ENCODE assay signal across 17 cellular contexts in genomic region chr6:35160642-35161041, GRCh38. TPM values are rescaled to one million over a fixed set of nuclear protein-coding genes. Genes with fewer than 3 reads are reported as not detected.
DNase-seq lines count a peak whose midpoint lies in the region; ATAC-seq, FAIRE-seq and TF ChIP-seq lines count a peak whose summit lies in the region.
"Had no signal": no experiment of that assay in that cellular context is flagged by ENCODE, and none has a peak within 500 bp of the region (broad histone marks: within the 10 kb centered on the region; RNA-seq: fewer than 3 reads in every experiment).

No MANE protein-coding gene starts in this region.

- no peak overlapping the region for H2BK12ac ChIP-seq in neuronal stem cell (ENCODE audit: low read length)

- no peak overlapping the region for H2BK15ac ChIP-seq in neuronal stem cell (ENCODE audit: low read length)

- CTCF ChIA-PET in HEK293 (lab: Yijun Ruan, JAX) (interaction anchor here (0.5 to 4.5 kb wide), 8 partner anchors 11 to 80 kb away, joined by 3 to 25 read pairs (median 4); partner anchors contain the start of gene TCP11), K562 (lab: Yijun Ruan, JAX; ENCODE audit: low intra/inter-chr PET ratio) (no interaction called here)
- CTCF ChIA-PET in naive thymus-derived CD4-positive, alpha-beta T cell (lab: Charles Lee): no interaction called here

- H3K36me3 Mint-ChIP-seq in naive thymus-derived CD4-positive, alpha-beta T cell: peaks cover 0 to 7% (median 3%) of the 10 kb centered on the region in 5 donors

- no peak overlapping the region for H3K4me3 ChIP-seq in HEK293 (ENCODE audit: low read depth, low read length)
- no peak overlapping the region for H3K4me3 ChIP-seq in K562
- H3K4me3 ChIP-seq in neuronal stem cell (ENCODE audit: low read length in 2 of 2): no peak overlapping the region
- no peak overlapping the region for H3K4me3 ChIP-seq in naive thymus-derived CD4-positive, alpha-beta T cell (ENCODE audit: low read length)
- H3K4me3 ChIP-seq: HAP-1, PC-9 had no signal

- no peaks in the 10 kb centered on the region for H3K79me2 ChIP-seq in K562 (ENCODE audit: control insufficient read depth, insufficient read depth, low read length)

- H3K4me2 ChIP-seq in K562 (ENCODE audit: insufficient read depth, low read length) (no peak overlapping the region), neuronal stem cell (ENCODE audit: insufficient read depth, low read length, poor library complexity, severe bottlenecking) (no peak overlapping the region)
- H3K4me2 ChIP-seq: PC-9 had no signal

- no peaks in the 10 kb centered on the region; the same call in 1 of the 2 replicates for H3K4me1 ChIP-seq in HEK293 (ENCODE audit: control insufficient read depth, insufficient read depth, low read length)
- no peaks in the 10 kb centered on the region for H3K4me1 ChIP-seq in K562 (replicated peaks in 1 of 2; ENCODE audit: control insufficient read depth in 2 of 2, insufficient read depth in 2 of 2, low read length in 2 of 2)
- peaks cover 0 to 2% of the 10 kb centered on the region in 2 donors for H3K4me1 ChIP-seq in neuronal stem cell (ENCODE audit: control insufficient read depth in 2 of 2, insufficient read depth in 1 of 2, low read depth in 1 of 2, low read length in 2 of 2)
- no peaks in the 10 kb centered on the region for H3K4me1 ChIP-seq in naive thymus-derived CD4-positive, alpha-beta T cell (ENCODE audit: control insufficient read depth in 2 of 2, insufficient read depth in 2 of 2, low read length in 2 of 2)

- no peaks in the 10 kb centered on the region for H3K9me1 ChIP-seq in K562 (ENCODE audit: control insufficient read depth, insufficient read depth, low read length)

- H3K4me1 Mint-ChIP-seq in naive thymus-derived CD4-positive, alpha-beta T cell: peaks cover 0 to 3% (median 0%) of the 10 kb centered on the region in 7 donors
- H3K4me1 Mint-ChIP-seq: CD8-positive, alpha-beta memory T cell; T-helper 17 cell had no signal

- WGBS in K562 (ENCODE audit: insufficient coverage, low coverage, missing lambda C conversion rate): 0% methylated on average over 5 of the region's 5 CpGs
- no CpG with 5 or more reads among the region's 5 CpGs for WGBS in neuronal stem cell (ENCODE audit: extremely low coverage in 2 of 2, insufficient read length in 2 of 2, insufficient replicate concordance in 1 of 2), 2 donors

- H3K14ac ChIP-seq in neuronal stem cell (ENCODE audit: low read length): peak overlapping the region; percentile 39

- H3K36me3 ChIP-seq in HEK293 (ENCODE audit: control insufficient read depth in 2 of 2, insufficient read depth in 1 of 2, low read length in 2 of 2) (no peaks in the 10 kb centered on the region), K562 (ENCODE audit: control insufficient read depth, insufficient read depth, low read length) (no peaks in the 10 kb centered on the region), neuronal stem cell (replicated peaks in 1 of 2; ENCODE audit: control insufficient read depth in 2 of 2, insufficient read depth in 2 of 2, low read length in 2 of 2) (no peaks in the 10 kb centered on the region)
- no peaks in the 10 kb centered on the region for H3K36me3 ChIP-seq in naive thymus-derived CD4-positive, alpha-beta T cell (ENCODE audit: control insufficient read depth in 2 of 3, insufficient read depth in 3 of 3, low read length in 3 of 3)
- H3K36me3 ChIP-seq: HAP-1 had no signal

- TF ChIP-seq CTCF in HEK293 (tag by site-specific recombination; IDR thresholded peaks at IDR 0.05) (no peak), K562 (IDR thresholded peaks at IDR 0.05 in 2 of 3, conservative IDR thresholded peaks at IDR 0.05 in 1 of 3; ENCODE audit: insufficient read depth in 2 of 3, low read depth in 1 of 3, low read length in 3 of 3) (no peak)

- no peaks in the 10 kb centered on the region for H4K20me1 ChIP-seq in K562 (replicated peaks; ENCODE audit: control insufficient read depth, insufficient read depth, low read length)

- H4K8ac ChIP-seq in neuronal stem cell (ENCODE audit: low read depth, low read length): no peak overlapping the region

- H3K4ac ChIP-seq in neuronal stem cell (ENCODE audit: low read length): no peak overlapping the region

- no peak overlapping the region for H3K4me3 Mint-ChIP-seq in naive thymus-derived CD4-positive, alpha-beta T cell
- H3K4me3 Mint-ChIP-seq: CD8-positive, alpha-beta memory T cell; T-helper 17 cell had no signal

- in situ Hi-C loops in K562 (cut with MboI): no loop called here

- POLR2A ChIA-PET in HEK293 (lab: Yijun Ruan, JAX): interaction anchor here (1.3 kb wide), 1 partner anchor 99 kb away, joined by 4 read pairs; the partner anchor contains the start of gene ZNF76
- POLR2A ChIA-PET in K562 (lab: Yijun Ruan, JAX): interaction anchor here (0.6 to 1.7 kb wide), 4 partner anchors 11 to 101 kb away, joined by 3 to 7 read pairs (median 4); no protein-coding TSS in a partner anchor
- POLR2A ChIA-PET in naive thymus-derived CD4-positive, alpha-beta T cell (lab: Charles Lee): no interaction called here

- DNase-seq in NCI-H69 (lab: John Stamatoyannopoulos, UW) (peak; percentile 95), K562 (ENCODE audit: extremely low read depth in 1 of 4, low spot score in 3 of 4) (no peak), neuronal stem cell (ENCODE audit: low spot score) (no peak)
- DNase-seq in naive thymus-derived CD4-positive, alpha-beta T cell: no peak
- DNase-seq: CD8-positive, alpha-beta memory T cell; DMS153; EL; NCI-H187 treated with DMSO at 0.1 percent for 48 hours; PC-9; T-helper 17 cell had no signal

- H3K27me3 ChIP-seq in K562 (ENCODE audit: control insufficient read depth in 2 of 2, insufficient read depth in 2 of 2, low read length in 2 of 2) (peaks cover 27 to 43% of the 10 kb centered on the region in 2 experiments), neuronal stem cell (ENCODE audit: control insufficient read depth in 3 of 3, insufficient read depth in 3 of 3, low read depth in 1 of 3, low read length in 3 of 3) (no peaks in the 10 kb centered on the region)
- peaks cover 0 to 3% of the 10 kb centered on the region in 2 donors for H3K27me3 ChIP-seq in naive thymus-derived CD4-positive, alpha-beta T cell (ENCODE audit: control insufficient read depth in 2 of 2, insufficient read depth in 2 of 2, low read length in 2 of 2)

- H3K9ac ChIP-seq in K562 (ENCODE audit: insufficient read depth in 1 of 2, low read depth in 2 of 2, low read length in 2 of 2): no peak overlapping the region; a peak in 1 of 4 replicates
- no peak overlapping the region for H3K9ac ChIP-seq in neuronal stem cell (ENCODE audit: low read depth, low read length, poor library complexity)

- no peak for ATAC-seq in K562
- no peak for ATAC-seq in GM21529 (IDR thresholded peaks at IDR 0.05; ENCODE audit: unreplicated experiment)
- no peak for ATAC-seq in GM19455 (IDR thresholded peaks at IDR 0.05; ENCODE audit: unreplicated experiment)
- no peak for ATAC-seq in naive thymus-derived CD4-positive, alpha-beta T cell
- ATAC-seq: Right ventricle myocardium inferior, T-helper 17 cell had no signal

- no peak overlapping the region for H3K18ac ChIP-seq in neuronal stem cell (ENCODE audit: low read length)

- intact Hi-C loops in K562 (cut with micrococcal nuclease): no loop called here
- intact Hi-C loops in naive thymus-derived CD4-positive, alpha-beta T cell (cut with micrococcal nuclease): no loop called here

- no peak overlapping the region for H2BK120ac ChIP-seq in neuronal stem cell (ENCODE audit: low read depth, low read length)

- H2AK5ac ChIP-seq in neuronal stem cell (ENCODE audit: low read depth, low read length): no peak overlapping the region

- no peak for TF ChIP-seq RAD21 in K562 (CRISPR knock-in tag; conservative IDR thresholded peaks at IDR 0.05 in 1 of 2, IDR thresholded peaks at IDR 0.05 in 1 of 2)

- H2AFZ ChIP-seq in K562 (ENCODE audit: low read depth, low read length) (no peak overlapping the region), neuronal stem cell (ENCODE audit: low read length) (peak overlapping the region; percentile 53)
- H2AFZ ChIP-seq: PC-9 had no signal

- TF ChIP-seq EP300 in K562 (IDR thresholded peaks at IDR 0.05; ENCODE audit: low read length): no peak

- no peaks in the 10 kb centered on the region for H3K79me1 ChIP-seq in neuronal stem cell (ENCODE audit: low read depth, low read length)

- no peak for FAIRE-seq in K562 (lab: Jason Lieb, UNC)

- no peak overlapping the region for H2BK5ac ChIP-seq in neuronal stem cell (ENCODE audit: low read length)

- H3K27ac ChIP-seq in HEK293 (ENCODE audit: extremely low read depth, low read depth, low read length) (no peak overlapping the region), K562 (ENCODE audit: extremely low read depth, low read depth, low read length) (no peak overlapping the region), neuronal stem cell (replicated peaks; ENCODE audit: low read length) (no peak overlapping the region)
- H3K27ac ChIP-seq in naive thymus-derived CD4-positive, alpha-beta T cell (ENCODE audit: low read depth, low read length): no peak overlapping the region
- H3K27ac ChIP-seq: PC-9 had no signal

- peak overlapping the region in 1 of 9 donors; percentile 13 for H3K27ac Mint-ChIP-seq in naive thymus-derived CD4-positive, alpha-beta T cell
- H3K27ac Mint-ChIP-seq: CD8-positive, alpha-beta memory T cell; T-helper 17 cell had no signal

- H3K27me3 Mint-ChIP-seq in naive thymus-derived CD4-positive, alpha-beta T cell: peaks cover 14 to 28% (median 20%) of the 10 kb centered on the region in 5 donors

- TF ChIP-seq POLR2A in K562 (conservative IDR thresholded peaks at IDR 0.05): no peak

- no peak overlapping the region for H3K23ac ChIP-seq in neuronal stem cell (ENCODE audit: low read depth, low read length, poor library complexity)

- no TSS peak for BruUV-seq in K562 (replicated peaks; lab: Mats Ljungman, UMichigan)

- no peak overlapping the region for H4K91ac ChIP-seq in neuronal stem cell (ENCODE audit: low read depth, low read length, poor library complexity)

- H3K9me3 ChIP-seq in HEK293 (ENCODE audit: control insufficient read depth, insufficient read depth, low read depth, low read length): no peaks in the 10 kb centered on the region
- H3K9me3 ChIP-seq in K562 (replicated peaks; ENCODE audit: control insufficient read depth, insufficient read depth, low read depth, low read length): no peaks in the 10 kb centered on the region
- peaks cover 0 to 2% of the 10 kb centered on the region in 2 donors for H3K9me3 ChIP-seq in neuronal stem cell (replicated peaks in 1 of 2; ENCODE audit: control insufficient read depth in 2 of 2, insufficient read depth in 1 of 2, low read depth in 1 of 2, low read length in 2 of 2)
- H3K9me3 ChIP-seq in naive thymus-derived CD4-positive, alpha-beta T cell (ENCODE audit: control insufficient read depth in 2 of 3, low read length in 3 of 3): no peaks in the 10 kb centered on the region
- H3K9me3 ChIP-seq: HAP-1 had no signal

- no peaks in the 10 kb centered on the region for H3K9me3 Mint-ChIP-seq in naive thymus-derived CD4-positive, alpha-beta T cell
- H3K9me3 Mint-ChIP-seq: CD8-positive, alpha-beta memory T cell had no signal

RNA-seq across cellular contexts. Expression of gene TCP11, which starts 19.5 kb away (rescaled TPM):
- total RNA-seq in K562 (2011; cell fraction: chromatin; rRNA removed; ENCODE audit: low replicate concordance): not detected in 2 replicates
- not detected in 2 replicates for total RNA-seq in K562 (2011; cell fraction: nucleolus; rRNA removed)
- total RNA-seq in K562 (2011; cell fraction: nucleoplasm; rRNA removed): not detected in 2 replicates
- total RNA-seq in K562 (2014; rRNA removed) (not detected in 2 replicates), K562 (2014; rRNA removed; fragmentation: Illumina TruSeq; extraction: Trizol) (not detected in 2 replicates), K562 (2015; rRNA removed; fragmentation: Illumina TruSeq; extraction: Trizol) (not detected in 2 replicates), K562 (2021) (not detected in 2 replicates)
- polyA plus RNA-seq in K562 (2011; rRNA removed) (not detected in 2 replicates), K562 (2014; fragmentation: Illumina TruSeq; extraction: Trizol) (not detected in 2 replicates), K562 (2014; fragmentation: Nextera tagmentation; extraction: Ambion mirVana) (not detected), K562 (2014; rRNA removed) (not detected in 2 replicates)
- polyA plus RNA-seq in K562 (2011; cell fraction: cytosol; rRNA removed): 0.15 TPM in 1 of 2 replicates, not detected in the other
- polyA plus RNA-seq in K562 (2011; cell fraction: nucleus; rRNA removed): not detected in 2 replicates
- polyA plus RNA-seq in K562 (2012): not detected in 2 replicates
- 0.18 TPM in 1 of 2 replicates, not detected in the other for polyA minus RNA-seq in K562 (2011; rRNA and poly(A)+ RNA removed)
- polyA minus RNA-seq in K562 (2011; cell fraction: cytosol; rRNA and poly(A)+ RNA removed): not detected in 2 replicates
- not detected in 2 replicates for polyA minus RNA-seq in K562 (2011; cell fraction: nucleus; rRNA and poly(A)+ RNA removed)
- 0.47 TPM for polyA plus RNA-seq in neuronal stem cell (2013, experiment 1 of 2)
- polyA plus RNA-seq in neuronal stem cell (2013, experiment 2 of 2): 0.40 TPM
- total RNA-seq in naive thymus-derived CD4-positive, alpha-beta T cell: not detected
- not detected for polyA plus RNA-seq in naive thymus-derived CD4-positive, alpha-beta T cell
- total RNA-seq: CD8-positive, alpha-beta memory T cell; HT-29; NCI-H460; PC-9; Right ventricle myocardium inferior; T-helper 17 cell had no signal
- polyA plus RNA-seq: CD8-positive, alpha-beta memory T cell had no signal

RNA-seq across cellular contexts. Expression of gene SCUBE3, which starts 53.1 kb away (rescaled TPM):
- total RNA-seq in K562 (2011; cell fraction: chromatin; rRNA removed; ENCODE audit: low replicate concordance): not detected in 2 replicates
- total RNA-seq in K562 (2011; cell fraction: nucleolus; rRNA removed): not detected in 2 replicates
- not detected in 2 replicates for total RNA-seq in K562 (2011; cell fraction: nucleoplasm; rRNA removed)
- not detected in 2 replicates for total RNA-seq in K562 (2014; rRNA removed)
- total RNA-seq in K562 (2014; rRNA removed; fragmentation: Illumina TruSeq; extraction: Trizol): not detected in 2 replicates
- not detected in 2 replicates for total RNA-seq in K562 (2015; rRNA removed; fragmentation: Illumina TruSeq; extraction: Trizol)
- total RNA-seq in K562 (2021): 0.02 TPM in 1 of 2 replicates, not detected in the other
- not detected in 2 replicates for polyA plus RNA-seq in K562 (2011; rRNA removed)
- not detected in 2 replicates for polyA plus RNA-seq in K562 (2011; cell fraction: cytosol; rRNA removed)
- not detected in 2 replicates for polyA plus RNA-seq in K562 (2011; cell fraction: nucleus; rRNA removed)
- 0.08 and 0.19 TPM in 2 replicates for polyA plus RNA-seq in K562 (2012)
- not detected in 2 replicates for polyA plus RNA-seq in K562 (2014; fragmentation: Illumina TruSeq; extraction: Trizol)
- under 1 TPM; 0.01 to 0.11 TPM for polyA plus RNA-seq in K562 (2014; fragmentation: Nextera tagmentation; extraction: Ambion mirVana)
- not detected in 2 replicates for polyA plus RNA-seq in K562 (2014; rRNA removed)
- not detected in 2 replicates for polyA minus RNA-seq in K562 (2011; rRNA and poly(A)+ RNA removed)
- not detected in 2 replicates for polyA minus RNA-seq in K562 (2011; cell fraction: cytosol; rRNA and poly(A)+ RNA removed)
- not detected in 2 replicates for polyA minus RNA-seq in K562 (2011; cell fraction: nucleus; rRNA and poly(A)+ RNA removed)
- 17.3 TPM for polyA plus RNA-seq in neuronal stem cell (2013, experiment 1 of 2)
- 17.3 TPM for polyA plus RNA-seq in neuronal stem cell (2013, experiment 2 of 2)
- not detected for total RNA-seq in naive thymus-derived CD4-positive, alpha-beta T cell
- under 1 TPM; 0.05 to 0.12 TPM for polyA plus RNA-seq in naive thymus-derived CD4-positive, alpha-beta T cell
- total RNA-seq: HT-29, T-helper 17 cell had no signal
